8 cellular contexts compared by ENCODE assay signal in genomic region chr5:1536298-1537165, GRCh38. TPM values are rescaled to one million over a fixed set of nuclear protein-coding genes. Genes with fewer than 3 reads are reported as not detected.
DNase-seq lines count a peak whose midpoint lies in the region; ATAC-seq and TF ChIP-seq lines count a peak whose summit lies in the region.

No MANE protein-coding gene starts in this region.

- H3K4me1 ChIP-seq in Karpas-422 (ENCODE audit: low read length) (peaks cover 48% of the 10 kb centered on the region), heart right ventricle (peaks cover 0 to 17% (median 0%) of the 10 kb centered on the region in 9 donors)

- TF ChIP-seq CTCF in CD14-positive monocyte (IDR thresholded peaks at IDR 0.05) (no peak), heart right ventricle (IDR thresholded peaks at IDR 0.05) (no peak)

- intact Hi-C loops in CD14-positive monocyte (cut with micrococcal nuclease) = no loop called here
- intact Hi-C loops in heart right ventricle (cut with DNase I) = no loop called here

- H3K4me3 Mint-ChIP-seq in CD14-positive monocyte = peak overlapping the region; percentile 64 to 89

- H3K27ac Mint-ChIP-seq in CD14-positive monocyte = peak overlapping the region; percentile 85 to 92 (median 91)

- no peaks in the 10 kb centered on the region for H3K9me3 Mint-ChIP-seq in CD14-positive monocyte

- H3K4me2 ChIP-seq in Karpas-422 (ENCODE audit: low read depth, low read length, poor library complexity, severe bottlenecking) = peak overlapping the region; percentile 72

- peaks cover 5% of the 10 kb centered on the region; the same call in 1 of the 2 replicates for H3K9me3 ChIP-seq in Karpas-422 (ENCODE audit: low read length)
- no peaks in the 10 kb centered on the region for H3K9me3 ChIP-seq in heart right ventricle

- H3K36me3 ChIP-seq in Karpas-422 (ENCODE audit: insufficient read depth, low read length) (no peaks in the 10 kb centered on the region), heart right ventricle (no peaks in the 10 kb centered on the region)

- no peaks in the 10 kb centered on the region for H3K27me3 ChIP-seq in Karpas-422 (ENCODE audit: low read length)
- no peaks in the 10 kb centered on the region for H3K27me3 ChIP-seq in heart right ventricle

- peaks cover 0 to 4% (median 1%) of the 10 kb centered on the region in 3 donors for H3K27me3 Mint-ChIP-seq in CD14-positive monocyte (ENCODE audit: low read depth in 3 of 3)

- ATAC-seq in GM21381 (IDR thresholded peaks at IDR 0.05; ENCODE audit: unreplicated experiment) (peak; percentile 96), heart right ventricle (peak in 2 of 8 donors; percentile 31 to 55)

- H3K4me1 Mint-ChIP-seq in CD14-positive monocyte = peaks cover 15% of the 10 kb centered on the region

- peaks cover 4% of the 10 kb centered on the region; the same call in 1 of the 2 replicates for H3K79me2 ChIP-seq in Karpas-422 (ENCODE audit: low read length)

- H2AFZ ChIP-seq in Karpas-422 (ENCODE audit: low read length) = peak overlapping the region; percentile 60

- peak overlapping the region; percentile 64 for H3K9ac ChIP-seq in Karpas-422 (ENCODE audit: low read length)

- no peaks in the 10 kb centered on the region for H4K20me1 ChIP-seq in Karpas-422 (ENCODE audit: insufficient read depth, low read depth, low read length)

- H3K27ac ChIP-seq in Karpas-422 (ENCODE audit: low read length) (peak overlapping the region; percentile 53), heart right ventricle (peak overlapping the region in 3 of 10 donors; percentile 22 to 84 (median 39))

- H3K4me3 ChIP-seq in Karpas-422 (ENCODE audit: low read length) = peak overlapping the region; percentile 49
- H3K4me3 ChIP-seq in heart right ventricle = peak overlapping the region in 6 of 10 donors; percentile 18 to 40 (median 31)

- no peaks in the 10 kb centered on the region for H3K9me2 ChIP-seq in Karpas-422 (replicated peaks; ENCODE audit: insufficient read depth, low read length)

- WGBS in heart right ventricle, 2 donors = 73 to 87% methylated on average over 9 of the region's 9 CpGs

- no peaks in the 10 kb centered on the region for H3K36me3 Mint-ChIP-seq in CD14-positive monocyte

- DNase-seq in CD14-positive monocyte (ENCODE audit: low spot score) = peak; percentile 62
- peak; percentile 73 for DNase-seq in Karpas-422
- peak; percentile 49 for DNase-seq in activated T-cell treated with anti-CD3 and anti-CD28 coated beads for 4 hours
- DNase-seq in heart right ventricle = no peak
- DNase-seq in stimulated activated CD4-positive, alpha-beta T cell treated with anti-CD3 and anti-CD28 coated beads, TNF-alpha, amount 100 ng/mL, for 24 hours (ENCODE audit: low read depth in 3 of 3) = peak; percentile 45 to 68 (median 55)
- DNase-seq in NCI-H748 treated with DMSO at 0.1 percent for 48 hours (lab: John Stamatoyannopoulos, UW) = no peak
- no peak for DNase-seq in NCI-H1417 (lab: John Stamatoyannopoulos, UW)

RNA-seq across cellular contexts. Expression of gene LPCAT1, which starts 12.8 kb away (rescaled TPM):
- 10 to 100 TPM; 34.1 to 34.8 TPM for polyA plus RNA-seq in CD14-positive monocyte
- 115 and 124 TPM in 2 replicates for total RNA-seq in Karpas-422 (2014; rRNA removed; shearing (Covaris generic); ENCODE audit: low replicate concordance)
- 10 to 100 TPM in 3 of 10 donors, 1 to 10 TPM in 7; 5.6 to 25.5 (median 8.9) TPM for total RNA-seq in heart right ventricle
- 10 to 100 TPM; 14.8 to 23.8 TPM for polyA plus RNA-seq in heart right ventricle

Comparison
In these comparisons a context has a peak if more than half of its experiments do, and no peak if none do; other contexts are left out.
1. DNase-seq: peak in CD14-positive monocyte (single experiment), Karpas-422 (single experiment), activated T-cell treated with anti-CD3 and anti-CD28 coated beads for 4 hours (single experiment) and stimulated activated CD4-positive, alpha-beta T cell treated with anti-CD3 and anti-CD28 coated beads, TNF-alpha, amount 100 ng/mL, for 24 hours (3 of 3); none in heart right ventricle (0 of 2), NCI-H748 treated with DMSO at 0.1 percent for 48 hours (single experiment) and NCI-H1417 (0 of 3).